In the genomic region with DNA sequence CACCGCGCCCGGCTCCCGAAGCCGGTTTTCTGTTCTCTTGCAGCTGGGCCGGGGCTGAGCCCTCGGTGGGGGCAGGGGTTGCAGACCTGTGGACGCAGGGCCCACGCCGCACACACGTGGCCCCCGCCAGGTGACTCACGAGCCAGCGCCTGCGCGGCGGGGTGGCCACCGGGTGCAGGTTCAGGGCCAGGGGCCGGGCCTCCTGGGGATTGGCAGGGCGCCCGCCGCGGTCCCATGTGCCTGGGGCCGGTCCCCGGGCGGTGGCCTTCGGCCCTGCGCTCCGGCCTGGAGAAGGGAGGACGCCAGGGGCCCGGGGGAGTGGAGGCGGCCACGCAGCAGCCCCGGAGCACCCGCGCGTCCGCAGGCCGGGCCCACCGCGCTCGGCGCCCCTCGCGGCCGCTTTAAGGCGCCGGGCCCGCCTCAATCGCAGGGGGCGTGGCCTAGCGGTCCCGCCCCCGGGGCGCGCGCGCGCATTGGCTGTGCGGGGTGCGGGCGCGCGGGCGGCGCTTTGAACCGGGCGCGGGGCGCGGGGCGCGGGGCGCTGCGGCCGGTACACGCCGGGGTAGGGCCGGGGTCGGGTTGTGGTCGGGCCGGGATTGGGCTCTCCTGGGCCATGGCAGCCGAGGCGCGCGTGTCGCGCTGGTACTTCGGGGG, we compare ENCODE assay signal across 8 cellular contexts. TPM values are rescaled to one million over a fixed set of nuclear protein-coding genes. Genes with fewer than 3 reads are reported as not detected.
DNase-seq lines count a peak whose midpoint lies in the region; ATAC-seq and TF ChIP-seq lines count a peak whose summit lies in the region.

A gene with protein sequence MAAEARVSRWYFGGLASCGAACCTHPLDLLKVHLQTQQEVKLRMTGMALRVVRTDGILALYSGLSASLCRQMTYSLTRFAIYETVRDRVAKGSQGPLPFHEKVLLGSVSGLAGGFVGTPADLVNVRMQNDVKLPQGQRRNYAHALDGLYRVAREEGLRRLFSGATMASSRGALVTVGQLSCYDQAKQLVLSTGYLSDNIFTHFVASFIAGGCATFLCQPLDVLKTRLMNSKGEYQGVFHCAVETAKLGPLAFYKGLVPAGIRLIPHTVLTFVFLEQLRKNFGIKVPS (plus strand): TSS at position 471 of the 654 bp plus-strand sequence. CDS start 143 bp downstream, at position 614.

- ATAC-seq in GM21515 (IDR thresholded peaks at IDR 0.05; ENCODE audit: unreplicated experiment), result peak; percentile 55
- peak; percentile 93 for ATAC-seq in activated T-helper 17 cell treated with anti-CD3 and anti-CD28 coated beads, Interleukin-2, amount 50 U/mL, for 72 hours (replicated peaks)

- peak within 1 kb of the TSS; percentile 99 for H3K4me2 ChIP-seq in KMS-11

- H3K9me3 Mint-ChIP-seq in activated T-helper 17 cell treated with anti-CD3 and anti-CD28 coated beads, Interleukin-2, amount 50 U/mL, for 72 hours, result no peaks in the 10 kb centered on the region
- no peaks in the 10 kb centered on the region for H3K9me3 Mint-ChIP-seq in nephron

- DNase-seq in Caki2 (ENCODE audit: low read depth), result peak; percentile 89
- DNase-seq in RWPE1 (ENCODE audit: low spot score), result peak; percentile 84
- DNase-seq in fibroblast of the aortic adventitia (ENCODE audit: low read depth), result peak; percentile 51
- peak; percentile 58 to 87 (median 76) for DNase-seq in stimulated activated naive CD4-positive, alpha-beta T cell (lab: John Stamatoyannopoulos, UW)

- H3K27ac Mint-ChIP-seq in activated T-helper 17 cell treated with anti-CD3 and anti-CD28 coated beads, Interleukin-2, amount 50 U/mL, for 72 hours, result peak within 1 kb of the TSS; percentile 84
- peak within 1 kb of the TSS in 2 of 3 experiments; percentile 39 to 63 for H3K27ac Mint-ChIP-seq in nephron

- H2AFZ ChIP-seq in KMS-11 (ENCODE audit: low read depth), result peak within 1 kb of the TSS; percentile 24; the same call in 1 of the 2 replicates

- peaks cover 2% of the 10 kb centered on the region for H3K36me3 Mint-ChIP-seq in activated T-helper 17 cell treated with anti-CD3 and anti-CD28 coated beads, Interleukin-2, amount 50 U/mL, for 72 hours (ENCODE audit: low read depth)
- peaks cover under 1% of the 10 kb centered on the region for H3K36me3 Mint-ChIP-seq in nephron (ENCODE audit: low read depth)

- H3K79me2 ChIP-seq in KMS-11 (ENCODE audit: insufficient read depth, low read depth), result peaks cover 27% of the 10 kb centered on the region

- H3K4me1 ChIP-seq in KMS-11 (ENCODE audit: low read depth, poor library complexity, severe bottlenecking), result peaks cover 32% of the 10 kb centered on the region

- H4K20me1 ChIP-seq in KMS-11 (ENCODE audit: insufficient read depth), result no peaks in the 10 kb centered on the region

- no peaks in the 10 kb centered on the region for H3K27me3 Mint-ChIP-seq in activated T-helper 17 cell treated with anti-CD3 and anti-CD28 coated beads, Interleukin-2, amount 50 U/mL, for 72 hours
- H3K27me3 Mint-ChIP-seq in nephron (ENCODE audit: low read depth), result peaks cover 16% of the 10 kb centered on the region

- peak within 1 kb of the TSS; percentile 90 for H3K4me3 Mint-ChIP-seq in activated T-helper 17 cell treated with anti-CD3 and anti-CD28 coated beads, Interleukin-2, amount 50 U/mL, for 72 hours
- H3K4me3 Mint-ChIP-seq in nephron, result peak within 1 kb of the TSS; percentile 89 to 93 (median 89)

- CTCF ChIA-PET in RWPE1 (lab: Yijun Ruan, JAX), result interaction anchor here (0.7 to 0.9 kb wide), 3 partner anchors 17 to 205 kb away, joined by 3 to 5 read pairs (median 3); no protein-coding TSS in a partner anchor

- in situ Hi-C loops in Caki2 (cut with HindIII; ENCODE audit: low pct_unique_long_range_greater_than_20kb, low sequenced_read_pairs), result no loop called here

- no peaks in the 10 kb centered on the region for H3K4me1 Mint-ChIP-seq in activated T-helper 17 cell treated with anti-CD3 and anti-CD28 coated beads, Interleukin-2, amount 50 U/mL, for 72 hours
- H3K4me1 Mint-ChIP-seq in nephron, result peaks cover 14% of the 10 kb centered on the region

- TF ChIP-seq CTCF in KMS-11 (conservative IDR thresholded peaks at IDR 0.05; ENCODE audit: low read depth, low read length), result no peak
- no peak for TF ChIP-seq CTCF in RWPE1 (conservative IDR thresholded peaks at IDR 0.05; ENCODE audit: low read depth)
- TF ChIP-seq CTCF in fibroblast of the aortic adventitia (IDR thresholded peaks at IDR 0.05; ENCODE audit: insufficient read depth, low read length), result no peak
- TF ChIP-seq CTCF in nephron (IDR thresholded peaks at IDR 0.05; ENCODE audit: unreplicated experiment in 3 of 3), result no peak

- H3K4me3 ChIP-seq in KMS-11 (IDR thresholded peaks at IDR 0.05; ENCODE audit: insufficient read depth, low read depth, low read length) (no peak within 1 kb of the TSS), fibroblast of the aortic adventitia (ENCODE audit: low read depth, low read length) (peak within 1 kb of the TSS; percentile 72)

- peak within 1 kb of the TSS; percentile 78 for H3K27ac ChIP-seq in KMS-11
- peak within 1 kb of the TSS; percentile 89 for H3K27ac ChIP-seq in RWPE1

- no peaks in the 10 kb centered on the region for H3K27me3 ChIP-seq in KMS-11 (ENCODE audit: insufficient read depth, low read depth)

- H3K9ac ChIP-seq in KMS-11, result peak within 1 kb of the TSS; percentile 57

- POLR2A ChIA-PET in RWPE1 (lab: Yijun Ruan, JAX; ENCODE audit: low non-redundant PET), result interaction anchor here (0.8 kb wide), 1 partner anchor 160 kb away, joined by 3 read pairs; the partner anchor contains the start of gene FAAP100

- H3K36me3 ChIP-seq in KMS-11 (ENCODE audit: insufficient read depth), result peaks cover 6% of the 10 kb centered on the region; the same call in 1 of the 2 replicates

RNA-seq across cellular contexts. Expression of the gene that starts here (rescaled TPM):
- 93.2 and 105 TPM in 2 replicates for total RNA-seq in Caki2 (2014; rRNA removed; shearing (Covaris generic); ENCODE audit: low replicate concordance)
- total RNA-seq in activated T-helper 17 cell treated with anti-CD3 and anti-CD28 coated beads, Interleukin-2, amount 50 U/mL, for 72 hours, result 10 to 100 TPM; 15.4 to 38.9 TPM
- total RNA-seq in fibroblast of the aortic adventitia (ENCODE audit: low replicate concordance), result 4.1 and 19.3 TPM in 2 replicates
